32 cellular contexts compared by ENCODE assay signal in genomic region chr10:29279779-29280535, GRCh38. TPM values are rescaled to one million over a fixed set of nuclear protein-coding genes. Genes with fewer than 3 reads are reported as not detected.
"Had no signal": no experiment of that assay in that cellular context is flagged by ENCODE, and none has a peak within 500 bp of the region (broad histone marks: within the 10 kb centered on the region; RNA-seq: fewer than 3 reads in every experiment).

No MANE protein-coding gene starts in this region.

- H3K27ac ChIP-seq: brain microvascular endothelial cell, PC-9 had no signal

- H3K4me2 ChIP-seq: PC-9 had no signal

- FAIRE-seq: K562, RCC 7860 had no signal

- H2AFZ ChIP-seq: PC-9 had no signal

- H3K36me3 Mint-ChIP-seq: activated naive CD8-positive, alpha-beta T cell treated with anti-CD3 and anti-CD28 coated beads for 36 hours had no signal

- H3K9me3 Mint-ChIP-seq: activated CD4-positive, alpha-beta T cell treated with anti-CD3 and anti-CD28 coated beads, Interleukin-2, amount 10 ng/mL, durations not matched to agents 24 days and 14 days; activated CD8-positive, alpha-beta T cell treated with anti-CD3 and anti-CD28 coated beads for 36 hours; activated naive CD8-positive, alpha-beta T cell treated with anti-CD3 and anti-CD28 coated beads for 36 hours; activated T-cell treated with anti-CD3 and anti-CD28 coated beads, Interleukin-2, amount 50 U/mL, for 72 hours; activated T-helper 17 cell treated with anti-CD3 and anti-CD28 coated beads, Interleukin-2, amount 50 U/mL, for 72 hours had no signal

- ATAC-seq: activated CD8-positive, alpha-beta T cell treated with anti-CD3 and anti-CD28 coated beads for 36 hours; activated T-cell treated with anti-CD3 and anti-CD28 coated beads, Interleukin-2, amount 50 U/mL, for 72 hours; activated T-helper 17 cell treated with anti-CD3 and anti-CD28 coated beads, Interleukin-2, amount 50 U/mL, for 72 hours; K562 had no signal

- H3K27me3 ChIP-seq: brain microvascular endothelial cell had no signal

- H3K4me3 ChIP-seq: K562, PC-9 had no signal

- H3K27ac Mint-ChIP-seq: activated CD4-positive, alpha-beta T cell treated with anti-CD3 and anti-CD28 coated beads, Interleukin-2, amount 10 ng/mL, durations not matched to agents 24 days and 14 days; activated CD8-positive, alpha-beta T cell treated with anti-CD3 and anti-CD28 coated beads for 36 hours; activated naive CD8-positive, alpha-beta T cell treated with anti-CD3 and anti-CD28 coated beads for 36 hours; activated T-cell treated with anti-CD3 and anti-CD28 coated beads, Interleukin-2, amount 50 U/mL, for 72 hours; activated T-helper 17 cell treated with anti-CD3 and anti-CD28 coated beads, Interleukin-2, amount 50 U/mL, for 72 hours had no signal

- DNase-seq: activated CD4-positive, alpha-beta T cell treated with anti-CD3 and anti-CD28 coated beads, Interleukin-2, amount 10 ng/mL, durations not matched to agents 24 days and 14 days; activated CD4-positive, alpha-beta T cell treated with anti-CD3 and anti-CD28 coated beads, Interleukin-2, amount 50 U/mL, for 4 hours; activated CD8-positive, alpha-beta T cell treated with anti-CD3 and anti-CD28 coated beads for 36 hours; activated effector memory CD4-positive, alpha-beta T cell treated with anti-CD3 and anti-CD28 coated beads, Interleukin-2, amount 50 U/mL, for 16 hours; activated naive CD4-positive, alpha-beta T cell; activated naive CD4-positive, alpha-beta T cell treated with anti-CD3 and anti-CD28 coated beads, Interleukin-2, amount 50 U/mL, for 16 hours; activated naive CD8-positive, alpha-beta T cell treated with anti-CD3 and anti-CD28 coated beads for 36 hours; activated T-cell treated with anti-CD3 and anti-CD28 coated beads, Interleukin-2, amount 50 U/mL, for 1 hour; activated T-cell treated with anti-CD3 and anti-CD28 coated beads, Interleukin-2, amount 50 U/mL, for 72 hours; amniotic stem cell; aorta; brain microvascular endothelial cell; central memory CD4-positive, alpha-beta T cell; NCI-H1105; NCI-H1417 treated with DMSO at 0.1 percent for 48 hours; NCI-H1930; NCI-H446; NCI-H510A treated with DMSO at 0.1 percent for 48 hours; NCI-H526 treated with DMSO at 0.1 percent for 48 hours; NCI-H774; NK-92 treated with Interleukin-12 subunit alpha and Interleukin-12 subunit beta, amount 100 ng/mL, for 24 hours; PC-9; Right ventricle myocardium superior; SW 1271; T-helper 1 cell; T-helper 2 cell; T-helper 9 cell had no signal

- H3K4me3 Mint-ChIP-seq: activated CD4-positive, alpha-beta T cell treated with anti-CD3 and anti-CD28 coated beads, Interleukin-2, amount 10 ng/mL, durations not matched to agents 24 days and 14 days; activated CD8-positive, alpha-beta T cell treated with anti-CD3 and anti-CD28 coated beads for 36 hours; activated naive CD8-positive, alpha-beta T cell treated with anti-CD3 and anti-CD28 coated beads for 36 hours; activated T-cell treated with anti-CD3 and anti-CD28 coated beads, Interleukin-2, amount 50 U/mL, for 72 hours; activated T-helper 17 cell treated with anti-CD3 and anti-CD28 coated beads, Interleukin-2, amount 50 U/mL, for 72 hours had no signal

- H3K36me3 ChIP-seq: brain microvascular endothelial cell had no signal

- H3K4me1 Mint-ChIP-seq: activated CD4-positive, alpha-beta T cell treated with anti-CD3 and anti-CD28 coated beads, Interleukin-2, amount 10 ng/mL, durations not matched to agents 24 days and 14 days; activated naive CD8-positive, alpha-beta T cell treated with anti-CD3 and anti-CD28 coated beads for 36 hours; activated T-helper 17 cell treated with anti-CD3 and anti-CD28 coated beads, Interleukin-2, amount 50 U/mL, for 72 hours had no signal

RNA-seq across cellular contexts. Expression of gene LYZL1, which starts 8.9 kb away (rescaled TPM):
- total RNA-seq: activated CD4-positive, alpha-beta T cell treated with anti-CD3 and anti-CD28 coated beads, Interleukin-2, amount 10 ng/mL, durations not matched to agents 24 days and 14 days; activated CD8-positive, alpha-beta memory T cell treated with anti-CD3 and anti-CD28 coated beads for 36 hours; activated CD8-positive, alpha-beta T cell treated with anti-CD3 and anti-CD28 coated beads for 36 hours; activated naive CD8-positive, alpha-beta T cell treated with anti-CD3 and anti-CD28 coated beads for 36 hours; activated T-cell treated with anti-CD3 and anti-CD28 coated beads, Interleukin-2, amount 50 U/mL, for 72 hours; activated T-helper 17 cell treated with anti-CD3 and anti-CD28 coated beads, Interleukin-2, amount 50 U/mL, for 72 hours; aorta; K562; MCF 10A; PC-9; Right ventricle myocardium superior had no signal
- polyA plus RNA-seq: aorta, K562 had no signal
